In the genomic region with DNA sequence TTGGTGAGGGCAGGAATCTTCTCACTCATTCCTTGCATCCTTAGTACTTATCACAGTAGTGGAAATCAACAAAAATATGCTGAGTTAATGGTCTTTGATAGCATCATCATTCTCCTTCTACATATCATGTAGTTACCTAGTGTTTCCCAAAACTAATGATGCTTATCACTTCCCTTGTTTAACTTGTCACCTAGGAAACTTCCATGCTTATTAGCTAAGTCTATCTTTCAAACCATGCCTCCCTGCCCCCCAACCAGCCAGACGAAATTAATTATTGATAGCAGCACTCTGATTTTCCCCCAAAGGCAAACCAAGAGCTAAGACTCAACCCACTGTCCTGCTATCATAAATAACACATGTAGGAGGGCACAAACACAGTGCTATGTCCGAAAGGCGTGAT, we compare ENCODE assay signal across 31 cellular contexts. TPM values are rescaled to one million over a fixed set of nuclear protein-coding genes. Genes with fewer than 3 reads are reported as not detected.
"Had no signal": no experiment of that assay in that cellular context is flagged by ENCODE, and none has a peak within 500 bp of the region (broad histone marks: within the 10 kb centered on the region; RNA-seq: fewer than 3 reads in every experiment).

No MANE protein-coding gene starts in this region.

- H3K36me3 ChIP-seq: ascending aorta, cardiac muscle cell, Peyer's patch, WERI-Rb-1 had no signal

- H3K4me3 Mint-ChIP-seq: activated CD4-positive, alpha-beta T cell treated with anti-CD3 and anti-CD28 coated beads, Interleukin-2, amount 10 ng/mL, durations not matched to agents 24 days and 14 days; activated CD8-positive, alpha-beta T cell treated with anti-CD3 and anti-CD28 coated beads for 36 hours; activated naive CD8-positive, alpha-beta T cell treated with anti-CD3 and anti-CD28 coated beads for 36 hours; activated T-cell treated with anti-CD3 and anti-CD28 coated beads, Interleukin-2, amount 50 U/mL, for 72 hours; activated T-helper 17 cell treated with anti-CD3 and anti-CD28 coated beads, Interleukin-2, amount 50 U/mL, for 72 hours had no signal

- H3K4me1 Mint-ChIP-seq: activated CD4-positive, alpha-beta T cell treated with anti-CD3 and anti-CD28 coated beads, Interleukin-2, amount 10 ng/mL, durations not matched to agents 24 days and 14 days; activated T-helper 17 cell treated with anti-CD3 and anti-CD28 coated beads, Interleukin-2, amount 50 U/mL, for 72 hours had no signal

- H3K27ac Mint-ChIP-seq: activated CD4-positive, alpha-beta T cell treated with anti-CD3 and anti-CD28 coated beads, Interleukin-2, amount 10 ng/mL, durations not matched to agents 24 days and 14 days; activated CD8-positive, alpha-beta T cell treated with anti-CD3 and anti-CD28 coated beads for 36 hours; activated naive CD8-positive, alpha-beta T cell treated with anti-CD3 and anti-CD28 coated beads for 36 hours; activated T-cell treated with anti-CD3 and anti-CD28 coated beads, Interleukin-2, amount 50 U/mL, for 72 hours; activated T-helper 17 cell treated with anti-CD3 and anti-CD28 coated beads, Interleukin-2, amount 50 U/mL, for 72 hours had no signal

- H3K4me2 ChIP-seq: KMS-11 had no signal

- H3K4me3 ChIP-seq: ascending aorta, cardiac muscle cell, Peyer's patch had no signal

- H3K9me3 ChIP-seq: ascending aorta, Peyer's patch had no signal

- DNase-seq: activated CD4-positive, alpha-beta T cell treated with anti-CD3 and anti-CD28 coated beads, Interleukin-2, amount 10 ng/mL, durations not matched to agents 24 days and 14 days; activated CD4-positive, alpha-beta T cell treated with anti-CD3 and anti-CD28 coated beads, Interleukin-2, amount 50 U/mL, for 4 hours; activated CD8-positive, alpha-beta T cell treated with anti-CD3 and anti-CD28 coated beads for 36 hours; activated effector memory CD4-positive, alpha-beta T cell treated with anti-CD3 and anti-CD28 coated beads, Interleukin-2, amount 50 U/mL, for 16 hours; activated naive CD4-positive, alpha-beta T cell; activated naive CD4-positive, alpha-beta T cell treated with anti-CD3 and anti-CD28 coated beads, Interleukin-2, amount 50 U/mL, for 16 hours; activated naive CD8-positive, alpha-beta T cell treated with anti-CD3 and anti-CD28 coated beads for 36 hours; activated T-cell treated with anti-CD3 and anti-CD28 coated beads, Interleukin-2, amount 50 U/mL, for 1 hour; activated T-cell treated with anti-CD3 and anti-CD28 coated beads, Interleukin-2, amount 50 U/mL, for 72 hours; amniotic stem cell; MM.1S; MV-4-11; NCI-H1092; NCI-H1436 treated with DMSO at 0.1 percent for 48 hours; NCI-H2029; NCI-H2171; NCI-H510A; NCI-H526; NCI-H748 treated with DMSO at 0.1 percent for 48 hours; NK-92 treated with Interleukin-12 subunit alpha and Interleukin-12 subunit beta, amount 100 ng/mL, for 24 hours; PC-3; Peyer's patch; SIG-M5; T1000; WERI-Rb-1 had no signal

- H3K9me3 Mint-ChIP-seq: activated CD4-positive, alpha-beta T cell treated with anti-CD3 and anti-CD28 coated beads, Interleukin-2, amount 10 ng/mL, durations not matched to agents 24 days and 14 days; activated CD8-positive, alpha-beta T cell treated with anti-CD3 and anti-CD28 coated beads for 36 hours; activated naive CD8-positive, alpha-beta T cell treated with anti-CD3 and anti-CD28 coated beads for 36 hours; activated T-cell treated with anti-CD3 and anti-CD28 coated beads, Interleukin-2, amount 50 U/mL, for 72 hours; activated T-helper 17 cell treated with anti-CD3 and anti-CD28 coated beads, Interleukin-2, amount 50 U/mL, for 72 hours had no signal

- H3K36me3 Mint-ChIP-seq: activated naive CD8-positive, alpha-beta T cell treated with anti-CD3 and anti-CD28 coated beads for 36 hours had no signal

- H3K4me1 ChIP-seq: ascending aorta, Peyer's patch had no signal

- H3K27ac ChIP-seq: ascending aorta, cardiac muscle cell, KMS-11, Peyer's patch, RWPE1, WERI-Rb-1 had no signal

- H3K27me3 Mint-ChIP-seq: activated naive CD8-positive, alpha-beta T cell treated with anti-CD3 and anti-CD28 coated beads for 36 hours had no signal

- H3K27me3 ChIP-seq: ascending aorta, cardiac muscle cell, Peyer's patch had no signal

RNA-seq across cellular contexts. Expression of gene LPAR3, which starts 25.7 kb away (rescaled TPM):
- total RNA-seq: ascending aorta, LHCN-M2 had no signal
